19 cellular contexts compared by ENCODE assay signal in the genomic region with DNA sequence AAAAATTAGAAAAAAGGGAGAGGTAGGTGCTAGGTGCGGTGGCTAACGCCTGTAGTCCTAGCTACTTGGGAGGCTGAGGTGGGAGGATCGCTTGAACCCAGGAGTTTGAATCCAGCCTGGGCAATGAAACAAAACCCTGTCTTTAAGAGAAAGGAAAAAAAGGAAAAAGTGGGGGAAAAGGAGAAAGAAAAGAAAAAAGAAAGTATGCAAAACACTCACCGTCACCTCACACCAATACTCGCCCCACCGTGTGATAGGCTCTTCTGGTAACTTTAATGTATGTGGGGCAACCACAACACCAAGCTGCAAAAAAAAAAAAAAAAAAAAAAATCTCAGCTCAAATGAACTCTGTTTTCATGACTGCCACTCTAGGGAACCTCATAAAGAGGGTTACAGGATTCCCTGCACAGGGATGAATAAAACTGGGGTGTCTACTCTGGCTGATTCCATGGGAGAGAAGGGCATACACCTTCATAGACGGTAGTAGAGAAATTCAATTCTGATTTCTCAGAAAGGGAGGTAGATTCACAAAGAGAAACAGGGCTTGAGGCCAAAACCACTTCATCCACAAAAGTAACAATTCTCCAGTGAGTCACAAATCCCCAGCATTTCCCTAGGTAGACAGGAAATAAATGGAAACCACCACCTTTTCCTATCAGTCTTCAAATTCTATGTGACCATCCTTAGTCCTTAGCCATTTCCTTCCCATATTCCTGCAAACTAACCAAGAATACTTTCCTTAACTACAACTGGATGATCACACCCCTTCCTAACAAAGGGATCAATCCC. TPM values are rescaled to one million over a fixed set of nuclear protein-coding genes. Genes with fewer than 3 reads are reported as not detected.
DNase-seq lines count a peak whose midpoint lies in the region; ATAC-seq and TF ChIP-seq lines count a peak whose summit lies in the region.
"Had no signal": no experiment of that assay in that cellular context is flagged by ENCODE, and none has a peak within 500 bp of the region (broad histone marks: within the 10 kb centered on the region; RNA-seq: fewer than 3 reads in every experiment).

No MANE protein-coding gene starts in this region.

- H3K36me3 Mint-ChIP-seq in CD4-positive, CD25-positive, alpha-beta regulatory T cell, result peaks cover 32% of the 10 kb centered on the region
- H3K36me3 Mint-ChIP-seq in CD8-positive, alpha-beta memory T cell, result peaks cover 0 to 67% (median 15%) of the 10 kb centered on the region in 3 donors
- peaks cover 43% of the 10 kb centered on the region for H3K36me3 Mint-ChIP-seq in activated T-helper 1 cell treated with anti-CD3 and anti-CD28 coated beads, Interleukin-12 subunit alpha, Interleukin-12 subunit beta, Interleukin-2, Interleukin-4 antibody, amounts not matched to agents 30 ng/mL and 10 ng/mL and 1 ng/mL, durations not matched to agents 14 hours and 24 hours and 36 hours (ENCODE audit: low read depth)
- H3K36me3 Mint-ChIP-seq in mesothelial cell of epicardium, result peaks cover 24% of the 10 kb centered on the region

- peak overlapping the region; percentile 38 to 70 (median 56) for H3K4me3 Mint-ChIP-seq in CD4-positive, CD25-positive, alpha-beta regulatory T cell
- H3K4me3 Mint-ChIP-seq in CD8-positive, alpha-beta memory T cell, result peak overlapping the region in 5 of 7 donors; percentile 33 to 98 (median 54)
- peak overlapping the region; percentile 42 for H3K4me3 Mint-ChIP-seq in activated T-helper 1 cell treated with anti-CD3 and anti-CD28 coated beads, Interleukin-12 subunit alpha, Interleukin-12 subunit beta, Interleukin-2, Interleukin-4 antibody, amounts not matched to agents 30 ng/mL and 10 ng/mL and 1 ng/mL, durations not matched to agents 14 hours and 24 hours and 36 hours
- peak overlapping the region; percentile 32 for H3K4me3 Mint-ChIP-seq in mesothelial cell of epicardium

- peaks cover 40% of the 10 kb centered on the region for H3K36me3 ChIP-seq in CD4-positive, CD25-positive, alpha-beta regulatory T cell (ENCODE audit: control insufficient read depth, insufficient read depth, low read length)
- H3K36me3 ChIP-seq in CD8-positive, alpha-beta memory T cell (ENCODE audit: insufficient read depth, low read length), result peaks cover 24% of the 10 kb centered on the region
- H3K36me3 ChIP-seq: prostate gland had no signal

- DNase-seq in CD4-positive, CD25-positive, alpha-beta regulatory T cell, result no peak
- DNase-seq in CD8-positive, alpha-beta memory T cell, result peak in 1 of 5 donors; percentile 7
- no peak for DNase-seq in activated T-helper 1 cell treated with anti-CD3 and anti-CD28 coated beads, Interleukin-12 subunit alpha, Interleukin-12 subunit beta, Interleukin-2, Interleukin-4 antibody, amounts not matched to agents 30 ng/mL and 10 ng/mL and 1 ng/mL, durations not matched to agents 14 hours and 24 hours and 36 hours (ENCODE audit: low spot score)
- no peak for DNase-seq in mesothelial cell of epicardium (ENCODE audit: low spot score in 2 of 2, unreplicated experiment in 2 of 2)
- DNase-seq in NCI-H524 (lab: John Stamatoyannopoulos, UW), result no peak
- no peak for DNase-seq in NCI-H345 (lab: John Stamatoyannopoulos, UW)
- DNase-seq: BE2C, DMS153, foreskin keratinocyte, MG63, NCI-H187 treated with DMSO at 0.1 percent for 48 hours, NCI-H510A treated with DMSO at 0.1 percent for 48 hours, SIG-M5, small intestine had no signal

- TF ChIP-seq CTCF in mesothelial cell of epicardium (IDR thresholded peaks at IDR 0.05; ENCODE audit: unreplicated experiment), result no peak

- CTCF ChIA-PET in CD8-positive, alpha-beta memory T cell (lab: Charles Lee), result interaction anchor here (1.2 kb wide), 1 partner anchor 26 kb away, joined by 3 read pairs; no protein-coding TSS in a partner anchor

- peak overlapping the region in 2 of 3 donors; percentile 19 to 48 for H3K27ac Mint-ChIP-seq in CD4-positive, CD25-positive, alpha-beta regulatory T cell
- H3K27ac Mint-ChIP-seq in CD8-positive, alpha-beta memory T cell, result peak overlapping the region in 5 of 8 donors; percentile 7 to 86 (median 63)
- no peak overlapping the region for H3K27ac Mint-ChIP-seq in activated T-helper 1 cell treated with anti-CD3 and anti-CD28 coated beads, Interleukin-12 subunit alpha, Interleukin-12 subunit beta, Interleukin-2, Interleukin-4 antibody, amounts not matched to agents 30 ng/mL and 10 ng/mL and 1 ng/mL, durations not matched to agents 14 hours and 24 hours and 36 hours
- H3K27ac Mint-ChIP-seq in mesothelial cell of epicardium, result no peak overlapping the region

- no peaks in the 10 kb centered on the region for H3K9me3 ChIP-seq in CD4-positive, CD25-positive, alpha-beta regulatory T cell (ENCODE audit: control insufficient read depth in 2 of 2, low read length in 2 of 2)
- no peaks in the 10 kb centered on the region for H3K9me3 ChIP-seq in CD8-positive, alpha-beta memory T cell (ENCODE audit: low read length)
- H3K9me3 ChIP-seq: BE2C, MG63, prostate gland, thoracic aorta had no signal

- no peak overlapping the region for H3K4me3 ChIP-seq in CD4-positive, CD25-positive, alpha-beta regulatory T cell (ENCODE audit: low read depth, low read length)
- no peak overlapping the region for H3K4me3 ChIP-seq in CD8-positive, alpha-beta memory T cell (ENCODE audit: low read length)
- H3K4me3 ChIP-seq: coronary artery, MG63, prostate gland, thoracic aorta had no signal

- H3K9me3 Mint-ChIP-seq in CD4-positive, CD25-positive, alpha-beta regulatory T cell, result no peaks in the 10 kb centered on the region
- H3K9me3 Mint-ChIP-seq in CD8-positive, alpha-beta memory T cell, result no peaks in the 10 kb centered on the region
- no peaks in the 10 kb centered on the region for H3K9me3 Mint-ChIP-seq in activated T-helper 1 cell treated with anti-CD3 and anti-CD28 coated beads, Interleukin-12 subunit alpha, Interleukin-12 subunit beta, Interleukin-2, Interleukin-4 antibody, amounts not matched to agents 30 ng/mL and 10 ng/mL and 1 ng/mL, durations not matched to agents 14 hours and 24 hours and 36 hours
- H3K9me3 Mint-ChIP-seq in mesothelial cell of epicardium, result no peaks in the 10 kb centered on the region

- no peaks in the 10 kb centered on the region for H3K27me3 Mint-ChIP-seq in CD4-positive, CD25-positive, alpha-beta regulatory T cell
- no peaks in the 10 kb centered on the region for H3K27me3 Mint-ChIP-seq in CD8-positive, alpha-beta memory T cell
- H3K27me3 Mint-ChIP-seq in activated T-helper 1 cell treated with anti-CD3 and anti-CD28 coated beads, Interleukin-12 subunit alpha, Interleukin-12 subunit beta, Interleukin-2, Interleukin-4 antibody, amounts not matched to agents 30 ng/mL and 10 ng/mL and 1 ng/mL, durations not matched to agents 14 hours and 24 hours and 36 hours (ENCODE audit: insufficient read depth), result no peaks in the 10 kb centered on the region
- no peaks in the 10 kb centered on the region for H3K27me3 Mint-ChIP-seq in mesothelial cell of epicardium (ENCODE audit: low read depth)

- POLR2A ChIA-PET in CD8-positive, alpha-beta memory T cell (lab: Charles Lee), result interaction anchor here (0.6 to 1.2 kb wide), 2 partner anchors 79 to 585 kb away, joined by 3 to 5 read pairs; a partner anchor contains a TSS

- intact Hi-C loops in activated T-helper 1 cell treated with anti-CD3 and anti-CD28 coated beads, Interleukin-12 subunit alpha, Interleukin-12 subunit beta, Interleukin-2, Interleukin-4 antibody, amounts not matched to agents 30 ng/mL and 10 ng/mL and 1 ng/mL, durations not matched to agents 14 hours and 24 hours and 36 hours (cut with micrococcal nuclease), result no loop called here

- H3K4me1 Mint-ChIP-seq in CD4-positive, CD25-positive, alpha-beta regulatory T cell, result peaks cover 0 to 29% (median 13%) of the 10 kb centered on the region in 4 donors
- H3K4me1 Mint-ChIP-seq in CD8-positive, alpha-beta memory T cell, result peaks cover 23 to 29% (median 28%) of the 10 kb centered on the region in 3 donors
- H3K4me1 Mint-ChIP-seq in activated T-helper 1 cell treated with anti-CD3 and anti-CD28 coated beads, Interleukin-12 subunit alpha, Interleukin-12 subunit beta, Interleukin-2, Interleukin-4 antibody, amounts not matched to agents 30 ng/mL and 10 ng/mL and 1 ng/mL, durations not matched to agents 14 hours and 24 hours and 36 hours (ENCODE audit: low read depth), result peaks cover 42% of the 10 kb centered on the region
- peaks cover 12% of the 10 kb centered on the region for H3K4me1 Mint-ChIP-seq in mesothelial cell of epicardium

- no peak for ATAC-seq in CD4-positive, CD25-positive, alpha-beta regulatory T cell (ENCODE audit: low read depth in 2 of 2)
- ATAC-seq in HG03520 (IDR thresholded peaks at IDR 0.05; ENCODE audit: unreplicated experiment), result no peak
- ATAC-seq: foreskin keratinocyte had no signal

- peaks cover 12% of the 10 kb centered on the region for H3K4me1 ChIP-seq in CD4-positive, CD25-positive, alpha-beta regulatory T cell (ENCODE audit: control insufficient read depth, insufficient read depth, low read length, poor library complexity, severe bottlenecking)
- H3K4me1 ChIP-seq in CD8-positive, alpha-beta memory T cell (ENCODE audit: insufficient read depth, low read length), result peaks cover 12% of the 10 kb centered on the region
- H3K4me1 ChIP-seq: BE2C had no signal

- no peak overlapping the region for H3K27ac ChIP-seq in CD4-positive, CD25-positive, alpha-beta regulatory T cell (ENCODE audit: insufficient read depth, low read length, poor library complexity, severe bottlenecking)
- no peak overlapping the region for H3K27ac ChIP-seq in CD8-positive, alpha-beta memory T cell (ENCODE audit: low read depth, low read length)
- H3K27ac ChIP-seq: coronary artery, foreskin keratinocyte, prostate gland, thoracic aorta had no signal

- H3K27me3 ChIP-seq in CD4-positive, CD25-positive, alpha-beta regulatory T cell (ENCODE audit: control insufficient read depth, insufficient read depth, low read length), result no peaks in the 10 kb centered on the region
- no peaks in the 10 kb centered on the region for H3K27me3 ChIP-seq in CD8-positive, alpha-beta memory T cell (ENCODE audit: insufficient read depth, low read length, poor library complexity, severe bottlenecking)
- H3K27me3 ChIP-seq: BE2C, foreskin keratinocyte, MG63 had no signal

RNA-seq across cellular contexts. Expression of a gene that starts 2.5 kb away (rescaled TPM):
- 87.5 TPM for total RNA-seq in CD4-positive, CD25-positive, alpha-beta regulatory T cell
- 100 to 1,000 TPM; 148 to 179 (median 166) TPM for polyA plus RNA-seq in CD4-positive, CD25-positive, alpha-beta regulatory T cell
- total RNA-seq in CD8-positive, alpha-beta memory T cell, result 100 to 1,000 TPM; 190 to 195 TPM
- polyA plus RNA-seq in CD8-positive, alpha-beta memory T cell, result 132 TPM
- total RNA-seq in activated T-helper 1 cell treated with anti-CD3 and anti-CD28 coated beads, Interleukin-12 subunit alpha, Interleukin-12 subunit beta, Interleukin-2, Interleukin-4 antibody, amounts not matched to agents 30 ng/mL and 10 ng/mL and 1 ng/mL, durations not matched to agents 14 hours and 24 hours and 36 hours, result 136 and 141 TPM in 2 replicates
- total RNA-seq in mesothelial cell of epicardium, result 70.6 to 73.1 TPM (median 72.0 TPM) in 3 replicates

RNA-seq across cellular contexts. Expression of a gene that starts 29.5 kb away (rescaled TPM):
- 12.6 TPM for total RNA-seq in CD4-positive, CD25-positive, alpha-beta regulatory T cell
- polyA plus RNA-seq in CD4-positive, CD25-positive, alpha-beta regulatory T cell, result 10 to 100 TPM in 3 of 4 donors, 1 to 10 TPM in 1; 9.5 to 18.0 (median 14.3) TPM
- total RNA-seq in CD8-positive, alpha-beta memory T cell, result 10 to 100 TPM; 16.4 to 17.4 TPM
- polyA plus RNA-seq in CD8-positive, alpha-beta memory T cell, result 20.5 TPM
- 14.6 and 16.4 TPM in 2 replicates for total RNA-seq in activated T-helper 1 cell treated with anti-CD3 and anti-CD28 coated beads, Interleukin-12 subunit alpha, Interleukin-12 subunit beta, Interleukin-2, Interleukin-4 antibody, amounts not matched to agents 30 ng/mL and 10 ng/mL and 1 ng/mL, durations not matched to agents 14 hours and 24 hours and 36 hours
- 8.2 to 9.9 TPM (median 8.4 TPM) in 3 replicates for total RNA-seq in mesothelial cell of epicardium

RNA-seq across cellular contexts. Expression of a gene that starts 39.5 kb away (rescaled TPM):
- total RNA-seq in CD4-positive, CD25-positive, alpha-beta regulatory T cell, result not detected
- polyA plus RNA-seq in CD4-positive, CD25-positive, alpha-beta regulatory T cell, result not detected
- total RNA-seq in CD8-positive, alpha-beta memory T cell, result not detected
- polyA plus RNA-seq in CD8-positive, alpha-beta memory T cell, result not detected
- total RNA-seq in activated T-helper 1 cell treated with anti-CD3 and anti-CD28 coated beads, Interleukin-12 subunit alpha, Interleukin-12 subunit beta, Interleukin-2, Interleukin-4 antibody, amounts not matched to agents 30 ng/mL and 10 ng/mL and 1 ng/mL, durations not matched to agents 14 hours and 24 hours and 36 hours, result not detected in 2 replicates
- not detected in 3 replicates for total RNA-seq in mesothelial cell of epicardium
- total RNA-seq: foreskin keratinocyte; T-helper 2 cell treated with Interferon-gamma antibody and Interleukin-4, amounts not matched to agents 100 ng/mL and 5 ng/mL, for 36 hours; thoracic aorta had no signal
- polyA plus RNA-seq: foreskin keratinocyte had no signal

RNA-seq across cellular contexts. Expression of a gene that starts 44.2 kb away (rescaled TPM):
- total RNA-seq in CD4-positive, CD25-positive, alpha-beta regulatory T cell, result not detected
- not detected for polyA plus RNA-seq in CD4-positive, CD25-positive, alpha-beta regulatory T cell
- not detected for total RNA-seq in CD8-positive, alpha-beta memory T cell
- not detected for polyA plus RNA-seq in CD8-positive, alpha-beta memory T cell
- not detected in 2 replicates for total RNA-seq in activated T-helper 1 cell treated with anti-CD3 and anti-CD28 coated beads, Interleukin-12 subunit alpha, Interleukin-12 subunit beta, Interleukin-2, Interleukin-4 antibody, amounts not matched to agents 30 ng/mL and 10 ng/mL and 1 ng/mL, durations not matched to agents 14 hours and 24 hours and 36 hours
- total RNA-seq in mesothelial cell of epicardium, result 0.88 to 1.2 TPM (median 1.1 TPM) in 3 replicates
- total RNA-seq: foreskin keratinocyte; T-helper 2 cell treated with Interferon-gamma antibody and Interleukin-4, amounts not matched to agents 100 ng/mL and 5 ng/mL, for 36 hours; thoracic aorta had no signal
- polyA plus RNA-seq: foreskin keratinocyte had no signal

RNA-seq across cellular contexts. Expression of a gene that starts 44.4 kb away (rescaled TPM):
- 0.22 TPM for total RNA-seq in CD4-positive, CD25-positive, alpha-beta regulatory T cell
- polyA plus RNA-seq in CD4-positive, CD25-positive, alpha-beta regulatory T cell, result under 1 TPM in 2 of 4 donors, not detected in 2; 0.15 to 0.33 TPM
- under 1 TPM in 1 of 2 experiments, not detected in 1; 0.09 TPM for total RNA-seq in CD8-positive, alpha-beta memory T cell
- 0.28 TPM for polyA plus RNA-seq in CD8-positive, alpha-beta memory T cell
- 0.07 and 0.10 TPM in 2 replicates for total RNA-seq in activated T-helper 1 cell treated with anti-CD3 and anti-CD28 coated beads, Interleukin-12 subunit alpha, Interleukin-12 subunit beta, Interleukin-2, Interleukin-4 antibody, amounts not matched to agents 30 ng/mL and 10 ng/mL and 1 ng/mL, durations not matched to agents 14 hours and 24 hours and 36 hours
- total RNA-seq in mesothelial cell of epicardium, result not detected in 3 replicates
- total RNA-seq: foreskin keratinocyte; T-helper 2 cell treated with Interferon-gamma antibody and Interleukin-4, amounts not matched to agents 100 ng/mL and 5 ng/mL, for 36 hours; thoracic aorta had no signal
- polyA plus RNA-seq: foreskin keratinocyte had no signal

Comparison
In these comparisons a context has a peak if more than half of its experiments do, and no peak if none do; other contexts are left out.
1. H3K27ac Mint-ChIP-seq: peak in CD4-positive, CD25-positive, alpha-beta regulatory T cell (2 of 3) and CD8-positive, alpha-beta memory T cell (5 of 8); none in activated T-helper 1 cell treated with anti-CD3 and anti-CD28 coated beads, Interleukin-12 subunit alpha, Interleukin-12 subunit beta, Interleukin-2, Interleukin-4 antibody, amounts not matched to agents 30 ng/mL and 10 ng/mL and 1 ng/mL, durations not matched to agents 14 hours and 24 hours and 36 hours (single experiment) and mesothelial cell of epicardium (single experiment).
2. Peak in every context shown above with its lines, with median percentiles within 50 percentile points of each other: H3K4me3 Mint-ChIP-seq.